ENCODE assay signal across 17 cellular contexts in genomic region chr10:58439632-58440364, GRCh38. TPM values are rescaled to one million over a fixed set of nuclear protein-coding genes. Genes with fewer than 3 reads are reported as not detected.
DNase-seq lines count a peak whose midpoint lies in the region; ATAC-seq and TF ChIP-seq lines count a peak whose summit lies in the region.
"Had no signal": no experiment of that assay in that cellular context is flagged by ENCODE, and none has a peak within 500 bp of the region (broad histone marks: within the 10 kb centered on the region; RNA-seq: fewer than 3 reads in every experiment).

No MANE protein-coding gene starts in this region.

- H3K4ac ChIP-seq in IMR-90 (ENCODE audit: low read depth, low read length), result peak overlapping the region; percentile 24; the same call in 1 of the 2 replicates
- no peak overlapping the region for H3K4ac ChIP-seq in trophoblast cell (ENCODE audit: low read depth, low read length)

- no peak overlapping the region for H4K12ac ChIP-seq in trophoblast cell (ENCODE audit: low read depth, low read length)

- in situ Hi-C loops in IMR-90 (cut with MboI; ENCODE audit: low sequenced_read_pairs), result no loop called here
- in situ Hi-C loops in mammary epithelial cell (cut with MboI; ENCODE audit: low sequenced_read_pairs in 2 of 2), result no loop called here

- H3K9me2 ChIP-seq in PC-3 (replicated peaks; ENCODE audit: low read length), result no peaks in the 10 kb centered on the region

- H3K9ac ChIP-seq in IMR-90 (ENCODE audit: low read depth, low read length) (no peak overlapping the region), PC-3 (ENCODE audit: low read length) (no peak overlapping the region), mammary epithelial cell (ENCODE audit: insufficient read depth, low read length) (no peak overlapping the region), trophoblast cell (ENCODE audit: low read length) (no peak overlapping the region)
- H3K9ac ChIP-seq: BLaER1 treated with 17β-estradiol and CSF1 and Interleukin-3, amounts not matched to agents 10 nM and 100 nM had no signal

- ATAC-seq in IMR-90 (ENCODE audit: low read depth) (no peak), PC-3 (no peak)
- ATAC-seq: Panc1 had no signal

- H2BK12ac ChIP-seq in trophoblast cell (ENCODE audit: low read length), result peak overlapping the region; percentile 44

- peak overlapping the region; percentile 26; the same call in 1 of the 2 replicates for H2BK20ac ChIP-seq in IMR-90 (ENCODE audit: low read depth, low read length)

- H2BK5ac ChIP-seq in IMR-90 (ENCODE audit: low read depth, low read length, poor library complexity, severe bottlenecking) (peak overlapping the region; percentile 94), trophoblast cell (ENCODE audit: low read depth, low read length, poor library complexity) (no peak overlapping the region)

- no peaks in the 10 kb centered on the region for H3K79me1 ChIP-seq in IMR-90 (ENCODE audit: low read depth in 1 of 2, low read length in 2 of 2)
- H3K79me1 ChIP-seq in trophoblast cell (ENCODE audit: low read length), result peaks cover 4% of the 10 kb centered on the region

- H4K91ac ChIP-seq in IMR-90 (ENCODE audit: insufficient read depth, low read depth, low read length) (peak overlapping the region; percentile 32; the same call in 1 of the 2 replicates), trophoblast cell (ENCODE audit: low read depth, low read length) (no peak overlapping the region)

- DNase-seq in IMR-90, result no peak
- no peak for DNase-seq in PC-3
- DNase-seq in mammary epithelial cell, result no peak
- DNase-seq in trophoblast cell, result no peak
- DNase-seq in HUDEP-2 (lab: John Stamatoyannopoulos, UW; ENCODE audit: unreplicated experiment in 76 of 76), result no peak
- DNase-seq in mesenteric fat pad (ENCODE audit: low spot score), result no peak
- DNase-seq in islet precursor cell, result no peak
- DNase-seq: DMS53, H7, NCI-H1105, NCI-H187, NCI-H446, NCI-H748 treated with DMSO at 0.1 percent for 48 hours, SHP77 treated with DMSO at 0.1 percent for 48 hours, SW 1271 had no signal

- H3K18ac ChIP-seq in IMR-90 (ENCODE audit: low read depth, low read length), result peak overlapping the region; percentile 98; the same call in 1 of the 2 replicates
- H3K18ac ChIP-seq in trophoblast cell (ENCODE audit: low read length), result no peak overlapping the region

- H2BK120ac ChIP-seq in IMR-90 (ENCODE audit: low read depth, low read length) (peak overlapping the region; percentile 66), trophoblast cell (ENCODE audit: insufficient read depth, low read length, poor library complexity) (no peak overlapping the region)

- H4K5ac ChIP-seq in IMR-90 (ENCODE audit: low read depth, low read length), result peak overlapping the region; percentile 76

- no peak overlapping the region for H3K4me2 ChIP-seq in IMR-90 (ENCODE audit: low read depth, low read length)
- no peak overlapping the region for H3K4me2 ChIP-seq in PC-3 (ENCODE audit: low read length)
- H3K4me2 ChIP-seq in mammary epithelial cell (ENCODE audit: insufficient read depth, low read depth, low read length), result no peak overlapping the region
- no peak overlapping the region for H3K4me2 ChIP-seq in trophoblast cell (ENCODE audit: low read length)
- H3K4me2 ChIP-seq: BLaER1 treated with 17β-estradiol and CSF1 and Interleukin-3, amounts not matched to agents 10 nM and 100 nM had no signal

- H3K56ac ChIP-seq in IMR-90 (ENCODE audit: extremely low read depth, insufficient read depth, low read length), result no peak overlapping the region

- H2AK9ac ChIP-seq in IMR-90 (replicated peaks; ENCODE audit: low read depth, low read length, poor library complexity), result no peak overlapping the region

- POLR2A ChIA-PET in IMR-90 (lab: Charles Lee; ENCODE audit: unreplicated experiment) (no interaction called here), PC-3 (lab: Charles Lee; ENCODE audit: unreplicated experiment) (no interaction called here)

- intact Hi-C loops in IMR-90 (cut with micrococcal nuclease) (no loop called here), PC-3 (cut with micrococcal nuclease) (no loop called here), mammary epithelial cell (cut with micrococcal nuclease) (no loop called here)

- peak overlapping the region; percentile 90 for H2AK5ac ChIP-seq in IMR-90 (ENCODE audit: low read depth, low read length)
- no peak overlapping the region for H2AK5ac ChIP-seq in trophoblast cell (ENCODE audit: low read length)

- 0 out of 2 replicates have a peak overlapping the region, but pooled peaks have one; percentile 9 for H3K14ac ChIP-seq in IMR-90 (replicated peaks; ENCODE audit: low read depth, low read length)
- H3K14ac ChIP-seq in trophoblast cell (ENCODE audit: low read length), result no peak overlapping the region

- no peak overlapping the region for H3K23ac ChIP-seq in IMR-90 (ENCODE audit: low read depth, low read length)
- no peak overlapping the region for H3K23ac ChIP-seq in trophoblast cell (ENCODE audit: low read length)

- dilution Hi-C loops in IMR-90 (cut with HindIII; ENCODE audit: low sequenced_read_pairs, unreplicated experiment) (no loop called here), mammary epithelial cell (cut with HindIII; ENCODE audit: low sequenced_read_pairs) (no loop called here)

- H3K27me3 ChIP-seq in IMR-90 (ENCODE audit: control insufficient read depth, insufficient read depth, low read length), result no peaks in the 10 kb centered on the region
- 0 out of 2 replicates have a peak, but pooled peaks cover 2% of the 10 kb centered on the region for H3K27me3 ChIP-seq in PC-3 (ENCODE audit: low read length)
- H3K27me3 ChIP-seq in mammary epithelial cell (ENCODE audit: insufficient read depth, low read length), result no peaks in the 10 kb centered on the region
- no peaks in the 10 kb centered on the region for H3K27me3 ChIP-seq in trophoblast cell (ENCODE audit: insufficient read depth, low read length)
- H3K27me3 ChIP-seq: BLaER1 treated with 17β-estradiol and CSF1 and Interleukin-3, amounts not matched to agents 10 nM and 100 nM had no signal

- H3K4me3 ChIP-seq in IMR-90 (ENCODE audit: insufficient read depth, low read depth, low read length) (no peak overlapping the region), PC-3 (ENCODE audit: low read length) (no peak overlapping the region), mammary epithelial cell (replicated peaks in 1 of 3; ENCODE audit: insufficient read depth in 1 of 3, low read depth in 2 of 3, low read length in 3 of 3) (no peak overlapping the region), trophoblast cell (ENCODE audit: low read depth, low read length) (no peak overlapping the region)
- H3K4me3 ChIP-seq: BLaER1 treated with 17β-estradiol and CSF1 and Interleukin-3, amounts not matched to agents 10 nM and 100 nM had no signal

- TF ChIP-seq RAD21 in IMR-90 (IDR thresholded peaks at IDR 0.05; ENCODE audit: low read length), result no peak

- H3K9me3 ChIP-seq in IMR-90 (ENCODE audit: control insufficient read depth, insufficient read depth, low read length), result no peaks in the 10 kb centered on the region
- no peaks in the 10 kb centered on the region for H3K9me3 ChIP-seq in PC-3 (ENCODE audit: low read length)
- no peaks in the 10 kb centered on the region for H3K9me3 ChIP-seq in mammary epithelial cell (replicated peaks; ENCODE audit: insufficient read depth, low read length)
- H3K9me3 ChIP-seq in trophoblast cell (ENCODE audit: insufficient read depth, low read depth, low read length), result no peaks in the 10 kb centered on the region
- H3K9me3 ChIP-seq: BLaER1 treated with 17β-estradiol and CSF1 and Interleukin-3, amounts not matched to agents 10 nM and 100 nM had no signal

- CTCF ChIA-PET in IMR-90 (lab: Yijun Ruan, JAX) (interaction anchor here (1.7 kb wide), 1 partner anchor 12 kb away, joined by 5 read pairs; no protein-coding TSS in a partner anchor), PC-3 (lab: Charles Lee) (no interaction called here), mammary epithelial cell (lab: Charles Lee; ENCODE audit: low non-redundant PET) (no interaction called here)

- peaks cover 3% of the 10 kb centered on the region for H3K9me1 ChIP-seq in IMR-90 (ENCODE audit: insufficient read depth, low read length)

- H3K4me1 ChIP-seq in IMR-90 (ENCODE audit: control insufficient read depth, insufficient read depth, low read length), result peaks cover 18% of the 10 kb centered on the region
- peaks cover 48% of the 10 kb centered on the region for H3K4me1 ChIP-seq in PC-3 (ENCODE audit: insufficient read depth, low read length)
- peaks cover 51% of the 10 kb centered on the region for H3K4me1 ChIP-seq in mammary epithelial cell (ENCODE audit: insufficient read depth, low read length)
- peaks cover 0 to 6% of the 10 kb centered on the region in 2 experiments for H3K4me1 ChIP-seq in trophoblast cell (ENCODE audit: control insufficient read depth in 1 of 2, insufficient read depth in 2 of 2, low read length in 2 of 2)

- TF ChIP-seq POLR2A in IMR-90 (IDR thresholded peaks at IDR 0.05; ENCODE audit: low read depth, low read length), result no peak

- H2AFZ ChIP-seq in IMR-90 (replicated peaks; ENCODE audit: low read length, poor library complexity), result no peak overlapping the region
- H2AFZ ChIP-seq in PC-3 (ENCODE audit: low read length), result no peak overlapping the region
- H2AFZ ChIP-seq in mammary epithelial cell (ENCODE audit: low read depth, low read length), result peak overlapping the region; percentile 58
- no peak overlapping the region for H2AFZ ChIP-seq in trophoblast cell (ENCODE audit: insufficient read depth, low read length, poor library complexity)

- peak overlapping the region; percentile 23; the same call in 1 of the 2 replicates for H3K27ac ChIP-seq in IMR-90 (ENCODE audit: insufficient read depth, low read length)
- peak overlapping the region; percentile 7; the same call in 1 of the 2 replicates for H3K27ac ChIP-seq in PC-3 (ENCODE audit: low read length)
- peak overlapping the region; percentile 40 for H3K27ac ChIP-seq in mammary epithelial cell (ENCODE audit: insufficient read depth, low read depth, low read length)
- no peak overlapping the region for H3K27ac ChIP-seq in trophoblast cell (ENCODE audit: low read depth, low read length)
- H3K27ac ChIP-seq: BLaER1 treated with 17β-estradiol and CSF1 and Interleukin-3, amounts not matched to agents 10 nM and 100 nM had no signal

- H4K20me1 ChIP-seq in IMR-90 (ENCODE audit: insufficient read depth, low read length) (no peaks in the 10 kb centered on the region; the same call in 1 of the 2 replicates), PC-3 (ENCODE audit: low read length) (no peaks in the 10 kb centered on the region), mammary epithelial cell (ENCODE audit: insufficient read depth, low read length) (no peaks in the 10 kb centered on the region)
- H4K20me1 ChIP-seq: BLaER1 treated with 17β-estradiol and CSF1 and Interleukin-3, amounts not matched to agents 10 nM and 100 nM had no signal

- peak overlapping the region in 1 of 2 experiments; percentile 33; a peak in 1 of 4 replicates for H4K8ac ChIP-seq in IMR-90 (ENCODE audit: low read depth in 2 of 2, low read length in 2 of 2)
- no peak overlapping the region for H4K8ac ChIP-seq in trophoblast cell (ENCODE audit: low read depth, low read length)

- BruUV-seq in IMR-90 (replicated peaks; lab: Mats Ljungman, UMichigan), result no TSS peak
- BruUV-seq in PC-3 (replicated peaks; lab: Mats Ljungman, UMichigan), result no TSS peak
- BruUV-seq in mammary epithelial cell (replicated peaks; lab: Mats Ljungman, UMichigan), result no TSS peak

- H3F3A ChIP-seq in PC-3 (ENCODE audit: low read length, unreplicated experiment), result peaks cover 4% of the 10 kb centered on the region

- no CpG with 5 or more reads among the region's 5 CpGs for WGBS in IMR-90 (ENCODE audit: extremely low coverage in 2 of 2, insufficient read length in 1 of 2), 2 experiments
- 100% methylated on average over 5 of the region's 5 CpGs for WGBS in mammary epithelial cell (ENCODE audit: low coverage, missing lambda C conversion rate)
- WGBS in trophoblast cell (ENCODE audit: extremely low coverage, insufficient coverage, insufficient read length), result no CpG with 5 or more reads among the region's 5 CpGs

- no peaks in the 10 kb centered on the region for H3K79me2 ChIP-seq in PC-3 (ENCODE audit: low read length)
- no peaks in the 10 kb centered on the region for H3K79me2 ChIP-seq in mammary epithelial cell (ENCODE audit: insufficient read depth, low read length)
- H3K79me2 ChIP-seq in trophoblast cell (ENCODE audit: control insufficient read depth, insufficient read depth, low read length, poor library complexity), result no peaks in the 10 kb centered on the region

- no peak for TF ChIP-seq CTCF in IMR-90 (conservative IDR thresholded peaks at IDR 0.05; ENCODE audit: low read depth, low read length)
- TF ChIP-seq CTCF in PC-3 (conservative IDR thresholded peaks at IDR 0.05; ENCODE audit: low read depth, low read length), result no peak
- TF ChIP-seq CTCF in mammary epithelial cell (conservative IDR thresholded peaks at IDR 0.05 in 1 of 2, IDR thresholded peaks at IDR 0.05 in 1 of 2; ENCODE audit: extremely low read depth in 1 of 2, insufficient read depth in 1 of 2, low read depth in 1 of 2, low read length in 2 of 2), result no peak

- H2BK15ac ChIP-seq in IMR-90 (ENCODE audit: low read depth, low read length), result peak overlapping the region; percentile 26; the same call in 1 of the 3 replicates

- H3K36me3 ChIP-seq in IMR-90 (ENCODE audit: control insufficient read depth, insufficient read depth, low read length), result no peaks in the 10 kb centered on the region
- H3K36me3 ChIP-seq in PC-3 (ENCODE audit: low read depth, low read length), result no peaks in the 10 kb centered on the region
- no peaks in the 10 kb centered on the region for H3K36me3 ChIP-seq in mammary epithelial cell (ENCODE audit: insufficient read depth, low read length)
- H3K36me3 ChIP-seq in trophoblast cell (ENCODE audit: control insufficient read depth in 1 of 2, insufficient read depth in 2 of 2, low read length in 2 of 2), result no peaks in the 10 kb centered on the region
- H3K36me3 ChIP-seq: BLaER1 treated with 17β-estradiol and CSF1 and Interleukin-3, amounts not matched to agents 10 nM and 100 nM had no signal

RNA-seq across cellular contexts. Expression of gene TFAM, which starts 54.6 kb away (rescaled TPM):
- 16.7 and 26.1 TPM in 2 replicates for total RNA-seq in IMR-90 (2012; rRNA removed)
- 7.6 and 8.7 TPM in 2 replicates for polyA plus RNA-seq in IMR-90 (2012; rRNA removed)
- polyA plus RNA-seq in IMR-90 (2012; cell fraction: cytosol; rRNA removed), result 4.7 and 10.8 TPM in 2 replicates
- 2.5 and 3.7 TPM in 2 replicates for polyA plus RNA-seq in IMR-90 (2012; cell fraction: nucleus; rRNA removed; ENCODE audit: low replicate concordance)
- 96.8 and 121 TPM in 2 replicates for total RNA-seq in PC-3 (2014; rRNA removed)
- 10 to 100 TPM; 26.2 to 46.3 TPM for total RNA-seq in mammary epithelial cell
- polyA plus RNA-seq in mammary epithelial cell, result 23.6 TPM
- 41.6 TPM for polyA minus RNA-seq in mammary epithelial cell
- 21.4 and 21.6 TPM in 2 replicates for polyA plus RNA-seq in trophoblast cell (2013)
- 27.9 TPM for total RNA-seq in mesenteric fat pad
